Comparison of ENCODE assay signal across 7 cellular contexts in the genomic region with DNA sequence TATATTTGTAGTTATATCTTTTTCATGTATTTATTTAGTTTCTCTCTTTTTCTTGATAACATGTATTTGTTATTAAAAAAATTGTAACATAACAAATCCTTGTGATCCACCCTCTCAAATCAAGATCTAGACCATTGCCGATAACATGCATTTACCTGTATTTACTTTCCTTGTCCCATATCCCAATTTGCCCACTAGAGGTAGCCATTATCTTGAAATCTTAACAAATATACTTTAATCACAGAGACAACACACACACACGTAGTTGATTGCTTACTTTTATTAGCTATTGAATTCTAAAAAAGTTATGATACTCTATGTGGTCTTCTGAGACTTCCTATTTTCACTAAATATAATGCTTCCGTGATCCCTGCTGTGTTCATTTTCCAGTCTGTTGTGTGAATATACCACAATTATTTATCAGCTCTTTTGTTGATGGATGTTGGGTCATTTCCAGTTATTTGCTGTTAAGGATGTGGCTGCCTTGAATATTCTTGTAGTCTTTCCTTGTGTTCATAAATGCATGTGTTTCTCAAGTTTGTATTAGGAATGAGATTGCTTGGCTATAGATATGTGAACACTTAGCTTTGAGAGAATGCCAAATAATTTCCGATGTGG. TPM values are rescaled to one million over a fixed set of nuclear protein-coding genes. Genes with fewer than 3 reads are reported as not detected.
DNase-seq lines count a peak whose midpoint lies in the region; ATAC-seq and TF ChIP-seq lines count a peak whose summit lies in the region.

No MANE protein-coding gene starts in this region.

- H3K9me3 Mint-ChIP-seq in chondrocyte (ENCODE audit: low read depth), result no peaks in the 10 kb centered on the region
- H3K9me3 Mint-ChIP-seq in nephron, result no peaks in the 10 kb centered on the region
- H3K9me3 Mint-ChIP-seq in activated CD4-positive, alpha-beta T cell treated with anti-CD3 and anti-CD28 coated beads for 36 hours (ENCODE audit: low read depth), result no peaks in the 10 kb centered on the region

- H3K4me3 Mint-ChIP-seq in chondrocyte (ENCODE audit: unreplicated experiment) (no peak overlapping the region), nephron (no peak overlapping the region)
- H3K4me3 Mint-ChIP-seq in activated CD4-positive, alpha-beta T cell treated with anti-CD3 and anti-CD28 coated beads for 36 hours, result no peak overlapping the region

- peaks cover 1% of the 10 kb centered on the region for H3K36me3 Mint-ChIP-seq in chondrocyte (ENCODE audit: low read depth)
- no peaks in the 10 kb centered on the region for H3K36me3 Mint-ChIP-seq in nephron (ENCODE audit: low read depth)
- no peaks in the 10 kb centered on the region for H3K36me3 Mint-ChIP-seq in activated CD4-positive, alpha-beta T cell treated with anti-CD3 and anti-CD28 coated beads for 36 hours (ENCODE audit: low read depth)

- no peaks in the 10 kb centered on the region for H3K4me1 Mint-ChIP-seq in chondrocyte (ENCODE audit: low read depth)
- no peaks in the 10 kb centered on the region for H3K4me1 Mint-ChIP-seq in nephron
- no peaks in the 10 kb centered on the region for H3K4me1 Mint-ChIP-seq in activated CD4-positive, alpha-beta T cell treated with anti-CD3 and anti-CD28 coated beads for 36 hours

- H3K36me3 ChIP-seq in GM06990 (ENCODE audit: control insufficient read depth, insufficient read depth, low read length), result no peaks in the 10 kb centered on the region

- H3K27me3 Mint-ChIP-seq in chondrocyte (ENCODE audit: low read depth), result no peaks in the 10 kb centered on the region
- no peaks in the 10 kb centered on the region for H3K27me3 Mint-ChIP-seq in nephron (ENCODE audit: low read depth)
- no peaks in the 10 kb centered on the region for H3K27me3 Mint-ChIP-seq in activated CD4-positive, alpha-beta T cell treated with anti-CD3 and anti-CD28 coated beads for 36 hours

- no peak for ATAC-seq in activated CD4-positive, alpha-beta T cell treated with anti-CD3 and anti-CD28 coated beads for 36 hours
- no peak for ATAC-seq in GM21737 (IDR thresholded peaks at IDR 0.05; ENCODE audit: unreplicated experiment)

- DNase-seq in GM06990 (ENCODE audit: extremely low read depth, insufficient read length) (no peak), NCI-H146 treated with DMSO at 0.1 percent for 48 hours (lab: John Stamatoyannopoulos, UW; ENCODE audit: unreplicated experiment) (peak; percentile 13), chondrocyte (ENCODE audit: low spot score) (no peak)
- no peak for DNase-seq in activated CD4-positive, alpha-beta T cell treated with anti-CD3 and anti-CD28 coated beads for 36 hours
- no peak for DNase-seq in stimulated activated CD4-positive, alpha-beta T cell treated with anti-CD3 and anti-CD28 coated beads, Interleukin-15, amount 100 ng/mL, for 24 hours

- POLR2A ChIA-PET in activated CD4-positive, alpha-beta T cell treated with anti-CD3 and anti-CD28 coated beads for 36 hours (lab: Charles Lee), result no interaction called here

- no peak overlapping the region for H3K4me3 ChIP-seq in GM06990 (replicated peaks; ENCODE audit: low read depth, low read length)

- no peak overlapping the region for H3K27ac Mint-ChIP-seq in chondrocyte (ENCODE audit: unreplicated experiment)
- no peak overlapping the region for H3K27ac Mint-ChIP-seq in nephron
- no peak overlapping the region for H3K27ac Mint-ChIP-seq in activated CD4-positive, alpha-beta T cell treated with anti-CD3 and anti-CD28 coated beads for 36 hours

- peak; percentile 40 for TF ChIP-seq CTCF in GM06990 (IDR thresholded peaks at IDR 0.05; ENCODE audit: insufficient read depth, low read length, poor library complexity, severe bottlenecking)
- TF ChIP-seq CTCF in chondrocyte (IDR thresholded peaks at IDR 0.05), result peak; percentile 80
- peak; percentile 34 to 56 (median 44) for TF ChIP-seq CTCF in nephron (IDR thresholded peaks at IDR 0.05; ENCODE audit: unreplicated experiment in 3 of 3)

- CTCF ChIA-PET in activated CD4-positive, alpha-beta T cell treated with anti-CD3 and anti-CD28 coated beads for 36 hours (lab: Charles Lee), result interaction anchor here (0.6 kb wide), 2 partner anchors 8 to 22 kb away, joined by 3 to 6 read pairs; no protein-coding TSS in a partner anchor

- H3K27me3 ChIP-seq in GM06990 (replicated peaks; ENCODE audit: control insufficient read depth, insufficient read depth, low read length), result no peaks in the 10 kb centered on the region

- intact Hi-C loops in activated CD4-positive, alpha-beta T cell treated with anti-CD3 and anti-CD28 coated beads for 36 hours (cut with DNase I, micrococcal nuclease), result loop anchor here (1.0 kb wide), 1 partner anchor 236 kb away; no protein-coding TSS in a partner anchor

RNA-seq across cellular contexts. Expression of a gene that starts 31.3 kb away (rescaled TPM):
- total RNA-seq in chondrocyte, result 87.5 to 89.8 TPM (median 87.6 TPM) in 3 replicates
- total RNA-seq in activated CD4-positive, alpha-beta T cell treated with anti-CD3 and anti-CD28 coated beads for 36 hours, result 10 to 100 TPM; 54.2 to 59.9 TPM
